In the genomic region with DNA sequence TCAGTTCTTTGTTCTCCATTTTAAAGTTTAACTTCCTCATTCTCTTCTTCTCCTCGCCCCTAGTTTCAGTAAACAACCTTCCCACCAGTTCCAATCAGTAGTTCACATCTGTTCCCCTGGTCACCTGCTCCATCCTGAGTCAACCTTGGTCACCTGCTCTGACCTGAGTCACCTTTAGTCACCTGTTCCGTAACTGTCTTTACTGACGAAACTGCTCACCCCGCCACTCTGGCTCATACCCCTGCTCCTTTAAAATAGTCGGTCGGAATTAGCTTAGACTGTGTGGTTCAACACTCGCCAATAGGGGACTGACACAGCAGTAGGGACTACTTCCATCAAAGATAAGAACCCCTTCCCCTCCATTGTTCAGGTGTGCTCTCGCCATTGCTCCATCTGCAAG, we compare ENCODE assay signal across 22 cellular contexts.
"Had no signal": no experiment of that assay in that cellular context is flagged by ENCODE, and none has a peak within 500 bp of the region (broad histone marks: within the 10 kb centered on the region; RNA-seq: fewer than 3 reads in every experiment).

No MANE protein-coding gene starts in this region.

- H3K4me1 Mint-ChIP-seq: activated CD4-positive, alpha-beta T cell treated with anti-CD3 and anti-CD28 coated beads, Interleukin-2, amount 10 ng/mL, durations not matched to agents 7 days and 5 days; activated naive CD4-positive, alpha-beta T cell treated with anti-CD3 and anti-CD28 coated beads, Interleukin-2, amount 10 ng/mL, durations not matched to agents 7 days and 5 days; activated naive CD8-positive, alpha-beta T cell treated with anti-CD3 and anti-CD28 coated beads, Interleukin-2, amount 50 U/mL, for 24 hours; brain had no signal

- H2AFZ ChIP-seq: parathyroid adenoma had no signal

- H3K79me2 ChIP-seq: parathyroid adenoma had no signal

- H3K4me3 ChIP-seq: dorsolateral prefrontal cortex, lower lobe of right lung, spleen had no signal

- DNase-seq: activated CD4-positive, alpha-beta T cell treated with anti-CD3 and anti-CD28 coated beads, Interleukin-2, amount 10 ng/mL, durations not matched to agents 7 days and 5 days; activated CD8-positive, alpha-beta memory T cell treated with anti-CD3 and anti-CD28 coated beads, Interleukin-2, amount 50 U/mL, for 4 hours; activated effector memory CD4-positive, alpha-beta T cell treated with Interleukin-2 at 50 U/mL for 16 hours; activated naive CD4-positive, alpha-beta T cell treated with anti-CD3 and anti-CD28 coated beads, Interleukin-2, amount 10 ng/mL, durations not matched to agents 7 days and 5 days; activated naive CD8-positive, alpha-beta T cell treated with anti-CD3 and anti-CD28 coated beads, Interleukin-2, amount 50 U/mL, for 24 hours; activated T-cell treated with anti-CD3 and anti-CD28 coated beads, Interleukin-2, amount 50 U/mL, for 48 hours; anterior cingulate cortex; central memory CD4-positive, alpha-beta T cell; dorsolateral prefrontal cortex; foreskin fibroblast; hippocampal formation; lower lobe of right lung; spleen; stimulated activated CD4-positive, alpha-beta T cell treated with anti-CD3 and anti-CD28 coated beads, Interleukin-4, amount 100 ng/mL, for 4 hours; stimulated activated naive CD4-positive, alpha-beta T cell; T1000 had no signal

- H3K4me3 Mint-ChIP-seq: activated CD4-positive, alpha-beta T cell treated with anti-CD3 and anti-CD28 coated beads, Interleukin-2, amount 10 ng/mL, durations not matched to agents 7 days and 5 days; activated naive CD4-positive, alpha-beta T cell treated with anti-CD3 and anti-CD28 coated beads, Interleukin-2, amount 10 ng/mL, durations not matched to agents 7 days and 5 days; activated naive CD8-positive, alpha-beta T cell treated with anti-CD3 and anti-CD28 coated beads, Interleukin-2, amount 50 U/mL, for 24 hours; brain; natural killer cell treated with Interleukin-12 subunit alpha and Interleukin-12 subunit beta and Interleukin-15 and Interleukin-18, amount 100 ng/mL, for 72 hours had no signal

- H3K9ac ChIP-seq: parathyroid adenoma had no signal

- H3K4me1 ChIP-seq: lower lobe of right lung, parathyroid adenoma, spleen had no signal

- H3K27ac Mint-ChIP-seq: activated CD4-positive, alpha-beta T cell treated with anti-CD3 and anti-CD28 coated beads, Interleukin-2, amount 10 ng/mL, durations not matched to agents 7 days and 5 days; activated naive CD4-positive, alpha-beta T cell treated with anti-CD3 and anti-CD28 coated beads, Interleukin-2, amount 10 ng/mL, durations not matched to agents 7 days and 5 days; activated naive CD8-positive, alpha-beta T cell treated with anti-CD3 and anti-CD28 coated beads, Interleukin-2, amount 50 U/mL, for 24 hours; brain; natural killer cell treated with Interleukin-12 subunit alpha and Interleukin-12 subunit beta and Interleukin-15 and Interleukin-18, amount 100 ng/mL, for 72 hours had no signal

- H3K9me3 ChIP-seq: neutrophil had no signal

- H3K27me3 Mint-ChIP-seq: activated naive CD8-positive, alpha-beta T cell treated with anti-CD3 and anti-CD28 coated beads, Interleukin-2, amount 50 U/mL, for 24 hours had no signal

- H3K36me3 ChIP-seq: lower lobe of right lung, neutrophil, spleen had no signal

- ATAC-seq: activated CD4-positive, CD25-positive, alpha-beta regulatory T cell treated with anti-CD3 and anti-CD28 coated beads, Interleukin-2, amount 50 U/mL, for 24 hours; activated naive CD8-positive, alpha-beta T cell treated with anti-CD3 and anti-CD28 coated beads, Interleukin-2, amount 50 U/mL, for 24 hours; lower lobe of right lung; natural killer cell treated with Interleukin-12 subunit alpha and Interleukin-12 subunit beta and Interleukin-15 and Interleukin-18, amount 100 ng/mL, for 72 hours had no signal

- H3K27me3 ChIP-seq: dorsolateral prefrontal cortex, neutrophil, spleen had no signal

- H3K27ac ChIP-seq: dorsolateral prefrontal cortex, epithelial cell of prostate, lower lobe of right lung, neutrophil, parathyroid adenoma, spleen had no signal

- H3K36me3 Mint-ChIP-seq: brain had no signal
